ENCODE assay signal across 18 cellular contexts in the genomic region with DNA sequence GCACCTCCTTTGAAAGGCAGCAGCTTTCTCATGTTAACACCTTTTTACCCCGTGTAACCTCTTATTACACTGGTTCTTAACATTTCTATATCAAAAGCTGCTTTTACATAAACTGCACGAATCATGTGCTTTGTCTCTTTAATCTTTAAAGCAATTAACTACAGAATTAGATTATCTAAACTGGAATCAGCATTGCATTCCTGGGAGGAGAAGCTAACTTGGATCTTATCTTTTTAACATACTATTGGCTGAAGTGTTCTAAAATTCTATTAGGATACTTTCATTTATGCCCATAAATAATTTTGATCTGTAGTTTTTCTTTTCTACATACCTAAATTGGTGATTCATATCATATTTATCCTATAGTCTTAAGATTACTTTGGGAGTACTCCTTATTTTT.
DNase-seq lines count a peak whose midpoint lies in the region; ATAC-seq, FAIRE-seq and TF ChIP-seq lines count a peak whose summit lies in the region.
"Had no signal": no experiment of that assay in that cellular context is flagged by ENCODE, and none has a peak within 500 bp of the region (broad histone marks: within the 10 kb centered on the region; RNA-seq: fewer than 3 reads in every experiment).

No MANE protein-coding gene starts in this region.

- FAIRE-seq in A204.1 (lab: Jason Lieb, UNC): peak; percentile 9
- FAIRE-seq: GM12878, HepG2 had no signal

- H3K9me1 ChIP-seq in IMR-90 (ENCODE audit: insufficient read depth, low read length): peaks cover 9% of the 10 kb centered on the region; the same call in 1 of the 2 replicates

- peak overlapping the region; percentile 40; the same call in 1 of the 2 replicates for H2BK120ac ChIP-seq in IMR-90 (ENCODE audit: low read depth, low read length)

- no peak for ATAC-seq in IMR-90 (ENCODE audit: low read depth)
- no peak for ATAC-seq in gastrocnemius medialis
- ATAC-seq in HG02763 (IDR thresholded peaks at IDR 0.05; ENCODE audit: unreplicated experiment): no peak
- ATAC-seq: CD8-positive, alpha-beta T cell; HepG2 had no signal

- no peak for TF ChIP-seq POLR2A in IMR-90 (IDR thresholded peaks at IDR 0.05; ENCODE audit: low read depth, low read length)
- no peak for TF ChIP-seq POLR2A in gastrocnemius medialis (IDR thresholded peaks at IDR 0.05)

- H3K9ac ChIP-seq in IMR-90 (ENCODE audit: low read depth, low read length): no peak overlapping the region
- H3K9ac ChIP-seq: BLaER1 treated with 17β-estradiol and CSF1 and Interleukin-3, amounts not matched to agents 10 nM and 100 nM; GM23248 had no signal

- POLR2A ChIA-PET in IMR-90 (lab: Charles Lee; ENCODE audit: unreplicated experiment): no interaction called here

- no peak overlapping the region for H3K14ac ChIP-seq in IMR-90 (replicated peaks; ENCODE audit: low read depth, low read length)

- peaks cover 6% of the 10 kb centered on the region; the same call in 1 of the 2 replicates for H3K4me1 ChIP-seq in IMR-90 (ENCODE audit: control insufficient read depth, insufficient read depth, low read length)
- H3K4me1 ChIP-seq in gastrocnemius medialis: no peaks in the 10 kb centered on the region
- H3K4me1 ChIP-seq: HAP-1 had no signal

- no peaks in the 10 kb centered on the region for H3K79me1 ChIP-seq in IMR-90 (ENCODE audit: low read depth in 1 of 2, low read length in 2 of 2)

- dilution Hi-C loops in IMR-90 (cut with HindIII; ENCODE audit: low sequenced_read_pairs, unreplicated experiment): no loop called here

- TF ChIP-seq RAD21 in IMR-90 (IDR thresholded peaks at IDR 0.05; ENCODE audit: low read length): no peak

- H4K8ac ChIP-seq in IMR-90 (ENCODE audit: low read depth in 2 of 2, low read length in 2 of 2): no peak overlapping the region

- H3K36me3 ChIP-seq in IMR-90 (ENCODE audit: control insufficient read depth, insufficient read depth, low read length) (no peaks in the 10 kb centered on the region), gastrocnemius medialis (no peaks in the 10 kb centered on the region)
- H3K36me3 ChIP-seq: BLaER1 treated with 17β-estradiol and CSF1 and Interleukin-3, amounts not matched to agents 10 nM and 100 nM; HAP-1 had no signal

- H2BK20ac ChIP-seq in IMR-90 (ENCODE audit: low read depth, low read length): no peak overlapping the region

- no peak overlapping the region for H2AFZ ChIP-seq in IMR-90 (replicated peaks; ENCODE audit: low read length, poor library complexity)
- H2AFZ ChIP-seq: GM23248 had no signal

- H3K18ac ChIP-seq in IMR-90 (ENCODE audit: low read depth, low read length): peak overlapping the region; percentile 39; the same call in 1 of the 2 replicates

- H4K20me1 ChIP-seq in IMR-90 (ENCODE audit: insufficient read depth, low read length): no peaks in the 10 kb centered on the region
- H4K20me1 ChIP-seq: BLaER1 treated with 17β-estradiol and CSF1 and Interleukin-3, amounts not matched to agents 10 nM and 100 nM had no signal

- H2AK5ac ChIP-seq in IMR-90 (ENCODE audit: low read depth, low read length): no peak overlapping the region

- no peak overlapping the region for H3K27ac ChIP-seq in IMR-90 (ENCODE audit: insufficient read depth, low read length)
- H3K27ac ChIP-seq in VCaP: peak overlapping the region; percentile 66; the same call in 1 of the 2 replicates
- H3K27ac ChIP-seq in caudate nucleus (ENCODE audit: low read depth, low read length): no peak overlapping the region
- no peak overlapping the region for H3K27ac ChIP-seq in gastrocnemius medialis
- H3K27ac ChIP-seq: 22Rv1; BLaER1 treated with 17β-estradiol and CSF1 and Interleukin-3, amounts not matched to agents 10 nM and 100 nM; GM23248 had no signal

- in situ Hi-C loops in IMR-90 (cut with MboI; ENCODE audit: low sequenced_read_pairs): no loop called here
- in situ Hi-C loops in gastrocnemius medialis (cut with MboI; ENCODE audit: low sequenced_read_pairs in 4 of 4): loop anchor here in 1 of 4 donors (25.0 kb wide), 1 partner anchor 412 kb away; no protein-coding TSS in a partner anchor

- no peak overlapping the region; the same call in 1 of the 2 replicates for H3K23ac ChIP-seq in IMR-90 (ENCODE audit: low read depth, low read length)

- H3K27me3 ChIP-seq in IMR-90 (ENCODE audit: control insufficient read depth, insufficient read depth, low read length): no peaks in the 10 kb centered on the region
- H3K27me3 ChIP-seq in gastrocnemius medialis: no peaks in the 10 kb centered on the region
- H3K27me3 ChIP-seq: BLaER1 treated with 17β-estradiol and CSF1 and Interleukin-3, amounts not matched to agents 10 nM and 100 nM had no signal

- no peak overlapping the region for H3K4ac ChIP-seq in IMR-90 (ENCODE audit: low read depth, low read length)

- H2BK15ac ChIP-seq in IMR-90 (ENCODE audit: low read depth, low read length): no peak overlapping the region

- intact Hi-C loops in IMR-90 (cut with micrococcal nuclease): loop anchor here (5.0 kb wide), 1 partner anchor 202 kb away; no protein-coding TSS in a partner anchor
- intact Hi-C loops in gastrocnemius medialis (cut with DNase I; ENCODE audit: low total_unique reads): no loop called here

- BruUV-seq in IMR-90 (replicated peaks; lab: Mats Ljungman, UMichigan): no TSS peak

- 67% methylated on average over 1 of the region's 2 CpGs; no CpG with 5 or more reads in 1 of the 2 experiments for WGBS in IMR-90 (ENCODE audit: extremely low coverage in 2 of 2, insufficient read length in 1 of 2), 2 experiments

- H4K5ac ChIP-seq in IMR-90 (ENCODE audit: low read depth, low read length): no peak overlapping the region

- TF ChIP-seq CTCF in IMR-90 (conservative IDR thresholded peaks at IDR 0.05; ENCODE audit: low read depth, low read length) (no peak), VCaP (conservative IDR thresholded peaks at IDR 0.05) (no peak), retinal pigment epithelial cell (conservative IDR thresholded peaks at IDR 0.05; ENCODE audit: low read depth, low read length) (no peak), gastrocnemius medialis (IDR thresholded peaks at IDR 0.05 in 4 of 5, conservative IDR thresholded peaks at IDR 0.05 in 1 of 5) (no peak)

- DNase-seq in IMR-90: no peak
- DNase-seq in retinal pigment epithelial cell (ENCODE audit: low read depth): peak; percentile 2
- DNase-seq in caudate nucleus (lab: John Stamatoyannopoulos, UW): no peak
- DNase-seq in gastrocnemius medialis: no peak
- DNase-seq: Calu3; CD8-positive, alpha-beta T cell; DMS79 treated with DMSO at 0.1 percent for 48 hours; EL; GM23248; KG1 had no signal

- no peak overlapping the region for H2AK9ac ChIP-seq in IMR-90 (replicated peaks; ENCODE audit: low read depth, low read length, poor library complexity)

- H3K4me2 ChIP-seq in IMR-90 (ENCODE audit: low read depth, low read length): no peak overlapping the region
- H3K4me2 ChIP-seq: BLaER1 treated with 17β-estradiol and CSF1 and Interleukin-3, amounts not matched to agents 10 nM and 100 nM had no signal

- H2BK5ac ChIP-seq in IMR-90 (ENCODE audit: low read depth, low read length, poor library complexity, severe bottlenecking): no peak overlapping the region

- H3K56ac ChIP-seq in IMR-90 (ENCODE audit: extremely low read depth, insufficient read depth, low read length): no peak overlapping the region

- H4K91ac ChIP-seq in IMR-90 (ENCODE audit: insufficient read depth, low read depth, low read length): no peak overlapping the region

- H3K9me3 ChIP-seq in IMR-90 (ENCODE audit: control insufficient read depth, insufficient read depth, low read length): no peaks in the 10 kb centered on the region
- H3K9me3 ChIP-seq in gastrocnemius medialis: no peaks in the 10 kb centered on the region
- H3K9me3 ChIP-seq: BLaER1 treated with 17β-estradiol and CSF1 and Interleukin-3, amounts not matched to agents 10 nM and 100 nM; HAP-1 had no signal

- CTCF ChIA-PET in IMR-90 (lab: Yijun Ruan, JAX): interaction anchor here (3.8 kb wide), 1 partner anchor 427 kb away, joined by 30 read pairs; no protein-coding TSS in a partner anchor

- no peak overlapping the region for H3K4me3 ChIP-seq in IMR-90 (ENCODE audit: insufficient read depth, low read depth, low read length)
- no peak overlapping the region for H3K4me3 ChIP-seq in retinal pigment epithelial cell (ENCODE audit: low read length)
- H3K4me3 ChIP-seq in gastrocnemius medialis: no peak overlapping the region
- H3K4me3 ChIP-seq: BLaER1 treated with 17β-estradiol and CSF1 and Interleukin-3, amounts not matched to agents 10 nM and 100 nM; GM12878; GM23248; HAP-1 had no signal

TF ChIP-seq in IMR-90, 13 proteins besides CTCF, POLR2A, EP300 and RAD21:
- TF ChIP-seq NFE2L2 (IDR thresholded peaks at IDR 0.05; ENCODE audit: low read depth, low read length) (no peak), BHLHE40 (IDR thresholded peaks at IDR 0.05; ENCODE audit: low read depth, low read length) (no peak), MAZ (IDR thresholded peaks at IDR 0.05; ENCODE audit: borderline replicate concordance, low read depth, low read length) (no peak), RFX5 (IDR thresholded peaks at IDR 0.05; ENCODE audit: low read depth, low read length) (no peak), CEBPB (IDR thresholded peaks at IDR 0.05; ENCODE audit: low read depth, low read length) (no peak)
